In genomic region chr4:152106113-152106763, GRCh38 we compare ENCODE assay signal across 8 cellular contexts.
A peak's percentile ranks its signal among the peaks of the same experiment; 100 is the strongest.
DNase-seq lines count a peak whose midpoint lies in the region; ATAC-seq and TF ChIP-seq lines count a peak whose summit lies in the region.

No MANE protein-coding gene starts in this region.

- H2BK5ac ChIP-seq in mesendoderm (ENCODE audit: low read length), result no peak overlapping the region

- DNase-seq in DMS53 treated with DMSO at 0.1 percent for 48 hours (lab: John Stamatoyannopoulos, UW; ENCODE audit: unreplicated experiment) (peak; percentile 52), PC-3 (peak; percentile 97), dorsolateral prefrontal cortex (peak in 4 of 10 donors; percentile 58 to 74 (median 63)), mesendoderm (peak; percentile 86)

- H3K9ac ChIP-seq in PC-3 (ENCODE audit: low read length) (peak overlapping the region; percentile 91), mesendoderm (ENCODE audit: low read length) (no peak overlapping the region)

- H3K36me3 ChIP-seq in PC-3 (ENCODE audit: low read depth, low read length), result no peaks in the 10 kb centered on the region
- H3K36me3 ChIP-seq in mesendoderm (ENCODE audit: control insufficient read depth, insufficient read depth, low read length), result no peaks in the 10 kb centered on the region

- no peaks in the 10 kb centered on the region for H3K79me1 ChIP-seq in mesendoderm (ENCODE audit: low read length)

- no peaks in the 10 kb centered on the region for H4K20me1 ChIP-seq in PC-3 (ENCODE audit: low read length)

- H2AK5ac ChIP-seq in mesendoderm (ENCODE audit: low read length), result no peak overlapping the region

- H3K4me2 ChIP-seq in PC-3 (ENCODE audit: low read length), result peak overlapping the region; percentile 72
- no peak overlapping the region for H3K4me2 ChIP-seq in mesendoderm (ENCODE audit: low read length)

- no peak overlapping the region for H3K18ac ChIP-seq in mesendoderm (ENCODE audit: low read length)

- H3F3A ChIP-seq in PC-3 (ENCODE audit: low read length, unreplicated experiment), result peaks cover 10% of the 10 kb centered on the region

- peak overlapping the region; percentile 100 for H3K27ac ChIP-seq in PC-3 (ENCODE audit: low read length)
- peak overlapping the region in 38 of 59 donors; percentile 4 to 93 (median 66) for H3K27ac ChIP-seq in dorsolateral prefrontal cortex
- no peak overlapping the region for H3K27ac ChIP-seq in mesendoderm (ENCODE audit: low read depth, low read length)

- no peak overlapping the region for H4K5ac ChIP-seq in mesendoderm (ENCODE audit: low read length)

- no TSS peak for BruUV-seq in PC-3 (replicated peaks; lab: Mats Ljungman, UMichigan)

- intact Hi-C loops in PC-3 (cut with micrococcal nuclease), result loop anchor here (1.0 to 10.0 kb wide), 5 partner anchors 95 to 345 kb away; partner anchors contain the start of gene GATB
- intact Hi-C loops in dorsolateral prefrontal cortex (cut with DNase I), result loop anchor here in 1 of 2 donors (10.0 kb wide), 2 partner anchors 241 to 249 kb away; no protein-coding TSS in a partner anchor

- no peak overlapping the region for H2BK120ac ChIP-seq in mesendoderm (ENCODE audit: low read depth, low read length)

- H3K79me2 ChIP-seq in PC-3 (ENCODE audit: low read length) (no peaks in the 10 kb centered on the region), mesendoderm (ENCODE audit: control insufficient read depth, insufficient read depth, low read length) (no peaks in the 10 kb centered on the region)

- H3K4ac ChIP-seq in mesendoderm (ENCODE audit: low read depth, low read length), result no peak overlapping the region

- no peaks in the 10 kb centered on the region for H3K9me3 ChIP-seq in PC-3 (ENCODE audit: low read length)

- peak overlapping the region; percentile 36; the same call in 1 of the 2 replicates for H3K4me3 ChIP-seq in PC-3 (ENCODE audit: low read length)
- H3K4me3 ChIP-seq in dorsolateral prefrontal cortex, result no peak overlapping the region
- no peak overlapping the region for H3K4me3 ChIP-seq in mesendoderm (ENCODE audit: low read length)

- POLR2A ChIA-PET in PC-3 (lab: Charles Lee; ENCODE audit: unreplicated experiment), result no interaction called here

- no peak overlapping the region for H3K56ac ChIP-seq in mesendoderm (ENCODE audit: low read length)

- 0 out of 2 replicates have a peak overlapping the region, but pooled peaks have one; percentile 19 for H2AFZ ChIP-seq in PC-3 (ENCODE audit: low read length)

- H3K27me3 ChIP-seq in PC-3 (ENCODE audit: low read length), result no peaks in the 10 kb centered on the region
- no peaks in the 10 kb centered on the region for H3K27me3 ChIP-seq in dorsolateral prefrontal cortex
- H3K27me3 ChIP-seq in mesendoderm (ENCODE audit: insufficient read depth, low read length, poor library complexity), result no peaks in the 10 kb centered on the region

- H3K23ac ChIP-seq in mesendoderm (ENCODE audit: low read length), result no peak overlapping the region

- CTCF ChIA-PET in PC-3 (lab: Charles Lee), result no interaction called here

- H4K8ac ChIP-seq in mesendoderm (ENCODE audit: low read depth, low read length), result no peak overlapping the region

- WGBS in mesendoderm (ENCODE audit: extremely low coverage, insufficient coverage, low lambda C conversion rate), result no CpG with 5 or more reads among the region's 6 CpGs

- TF ChIP-seq CTCF in PC-3 (conservative IDR thresholded peaks at IDR 0.05; ENCODE audit: low read depth, low read length) (no peak), dorsolateral prefrontal cortex (IDR thresholded peaks at IDR 0.05 in 54 of 56, conservative IDR thresholded peaks at IDR 0.05 in 2 of 56; ENCODE audit: low read depth in 1 of 56, partially characterized antibody in 56 of 56) (no peak)

- H2BK15ac ChIP-seq in mesendoderm (replicated peaks; ENCODE audit: low read depth), result no peak overlapping the region

- H3K9me2 ChIP-seq in PC-3 (replicated peaks; ENCODE audit: low read length), result no peaks in the 10 kb centered on the region

- ATAC-seq in PC-3 (peak; percentile 72), GM21390 (IDR thresholded peaks at IDR 0.05; ENCODE audit: unreplicated experiment) (no peak), HG02970 (IDR thresholded peaks at IDR 0.05; ENCODE audit: low FRiP score, unreplicated experiment) (no peak), HG02870 (IDR thresholded peaks at IDR 0.05; ENCODE audit: unreplicated experiment) (no peak), HG03097 (IDR thresholded peaks at IDR 0.05; ENCODE audit: low FRiP score, unreplicated experiment) (no peak)

- peaks cover 50% of the 10 kb centered on the region for H3K4me1 ChIP-seq in PC-3 (ENCODE audit: insufficient read depth, low read length)
- H3K4me1 ChIP-seq in mesendoderm (ENCODE audit: control insufficient read depth, low read depth, low read length), result no peaks in the 10 kb centered on the region
